ENCODE assay signal across 30 cellular contexts in genomic region chr12:113740699-113741098, GRCh38.
"Had no signal": no experiment of that assay in that cellular context is flagged by ENCODE, and none has a peak within 500 bp of the region (broad histone marks: within the 10 kb centered on the region; RNA-seq: fewer than 3 reads in every experiment).

No MANE protein-coding gene starts in this region.

- DNase-seq: activated CD4-positive, alpha-beta memory T cell treated with anti-CD3 and anti-CD28 coated beads for 36 hours; activated CD4-positive, alpha-beta T cell treated with anti-CD3 and anti-CD28 coated beads, Interleukin-2, amount 10 ng/mL, durations not matched to agents 24 days and 14 days; activated CD4-positive, CD25-positive, alpha-beta regulatory T cell treated with anti-CD3 and anti-CD28 coated beads, Interleukin-2, amount 50 U/mL, for 72 hours; activated CD8-positive, alpha-beta memory T cell treated with anti-CD3 and anti-CD28 coated beads, Interleukin-2, amount 50 U/mL, for 4 hours; activated effector memory CD4-positive, alpha-beta T cell treated with anti-CD3 and anti-CD28 coated beads, Interleukin-2, amount 50 U/mL, for 16 hours; activated naive CD4-positive, alpha-beta T cell treated with anti-CD3 and anti-CD28 coated beads for 36 hours; activated naive CD8-positive, alpha-beta T cell treated with anti-CD3 and anti-CD28 coated beads for 36 hours; activated T-cell treated with anti-CD3 and anti-CD28 coated beads, Interleukin-2, amount 50 U/mL, for 1 hour; adrenal gland; aorta; body of pancreas; dermis blood vessel endothelial cell; effector CD8-positive, alpha-beta T cell; left cardiac atrium; left ventricle myocardium superior; mucosa of descending colon; posterior cingulate gyrus; right cardiac atrium; stimulated activated CD4-positive, alpha-beta T cell treated with anti-CD3 and anti-CD28 coated beads, Interleukin-12 subunit alpha, Interleukin-12 subunit beta, amount 100 ng/mL, for 4 hours; stimulated activated CD4-positive, alpha-beta T cell treated with anti-CD3 and anti-CD28 coated beads, Interleukin-4, amount 100 ng/mL, for 24 hours; WERI-Rb-1 had no signal

- H3K4me1 ChIP-seq: adrenal gland, body of pancreas had no signal

- ATAC-seq: body of pancreas; left cardiac atrium; left ventricle myocardium superior; mucosa of descending colon; natural killer cell treated with Interleukin-12 subunit alpha and Interleukin-12 subunit beta and Interleukin-15 and Interleukin-18, amount 100 ng/mL, for 72 hours; right cardiac atrium; stimulated activated effector memory CD8-positive, alpha-beta T cell treated with anti-CD3 and anti-CD28 coated beads, Interleukin-12 subunit alpha, Interleukin-12 subunit beta, amount 100 ng/mL, for 72 hours had no signal

- FAIRE-seq: colon, endometrium, frontal cortex, keratinocyte, urothelium cell line had no signal

- H3K9me3 ChIP-seq: adrenal gland, body of pancreas, mucosa of descending colon, thoracic aorta had no signal

- H3K36me3 ChIP-seq: adrenal gland, thoracic aorta, WERI-Rb-1 had no signal

- H3K27ac ChIP-seq: adrenal gland, body of pancreas, epithelial cell of prostate, thoracic aorta, WERI-Rb-1 had no signal

- H3K4me3 ChIP-seq: adrenal gland, body of pancreas, mucosa of descending colon, thoracic aorta had no signal

- H3K27me3 ChIP-seq: body of pancreas had no signal
